ENCODE assay signal across 22 cellular contexts in genomic region chr2:234060236-234060635, GRCh38. TPM values are rescaled to one million over a fixed set of nuclear protein-coding genes. Genes with fewer than 3 reads are reported as not detected.
"Had no signal": no experiment of that assay in that cellular context is flagged by ENCODE, and none has a peak within 500 bp of the region (broad histone marks: within the 10 kb centered on the region; RNA-seq: fewer than 3 reads in every experiment).

No MANE protein-coding gene starts in this region.

- H3K9me3 ChIP-seq: adrenal gland, heart left ventricle, psoas muscle, right lobe of liver had no signal

- H3K27ac Mint-ChIP-seq: activated B cell treated with CpG ODN at 0.5 μM for 24 hours; activated CD8-positive, alpha-beta T cell treated with anti-CD3 and anti-CD28 coated beads, Interleukin-2, amount 10 ng/mL, durations not matched to agents 7 days and 5 days; activated naive CD4-positive, alpha-beta T cell treated with anti-CD3 and anti-CD28 coated beads, Interleukin-2, amount 50 U/mL, for 24 hours; mesothelial cell of epicardium had no signal

- H3K4me3 ChIP-seq: adrenal gland, cardiac muscle cell, heart left ventricle, lung, psoas muscle, right lobe of liver had no signal

- H3K27ac ChIP-seq: adrenal gland, cardiac muscle cell, epithelial cell of prostate, heart left ventricle, psoas muscle, right lobe of liver had no signal

- H3K4me1 ChIP-seq: adrenal gland, heart left ventricle, psoas muscle had no signal

- H3K4me1 Mint-ChIP-seq: activated B cell treated with CpG ODN at 0.5 μM for 24 hours; activated naive CD4-positive, alpha-beta T cell treated with anti-CD3 and anti-CD28 coated beads, Interleukin-2, amount 50 U/mL, for 24 hours had no signal

- H3K36me3 Mint-ChIP-seq: activated naive CD4-positive, alpha-beta T cell treated with anti-CD3 and anti-CD28 coated beads, Interleukin-2, amount 50 U/mL, for 24 hours; mesothelial cell of epicardium had no signal

- DNase-seq: activated B cell treated with CpG ODN at 0.5 μM for 24 hours; activated CD4-positive, alpha-beta T cell treated with anti-CD3 and anti-CD28 coated beads for 48 hours; activated CD8-positive, alpha-beta memory T cell treated with anti-CD3 and anti-CD28 coated beads, Interleukin-2, amount 50 U/mL, for 4 hours; activated CD8-positive, alpha-beta T cell treated with anti-CD3 and anti-CD28 coated beads, Interleukin-2, amount 10 ng/mL, durations not matched to agents 7 days and 5 days; activated effector memory CD4-positive, alpha-beta T cell treated with anti-CD3 and anti-CD28 coated beads, Interleukin-2, amount 50 U/mL, for 16 hours; activated T-cell treated with anti-CD3 and anti-CD28 coated beads, Interleukin-2, amount 50 U/mL, for 48 hours; adrenal gland; foreskin melanocyte; heart left ventricle; psoas muscle; right lobe of liver; stimulated activated naive CD8-positive, alpha-beta T cell treated with anti-CD3 and anti-CD28 coated beads, Interleukin-15, Interleukin-2, amounts not matched to agents 100 U/mL and 50 U/mL, for 24 hours; trophoblast cell had no signal

- H3K27me3 Mint-ChIP-seq: activated naive CD4-positive, alpha-beta T cell treated with anti-CD3 and anti-CD28 coated beads, Interleukin-2, amount 50 U/mL, for 24 hours had no signal

- H3K27me3 ChIP-seq: adrenal gland, cardiac muscle cell, right lobe of liver had no signal

- ATAC-seq: activated CD8-positive, alpha-beta T cell treated with anti-CD3 and anti-CD28 coated beads, Interleukin-2, amount 10 ng/mL, durations not matched to agents 7 days and 5 days; heart left ventricle; psoas muscle; right lobe of liver; stimulated activated naive CD8-positive, alpha-beta T cell treated with anti-CD3 and anti-CD28 coated beads, Interleukin-15, Interleukin-2, amounts not matched to agents 100 U/mL and 50 U/mL, for 24 hours had no signal

- H3K9me3 Mint-ChIP-seq: activated B cell treated with CpG ODN at 0.5 μM for 24 hours; activated naive CD4-positive, alpha-beta T cell treated with anti-CD3 and anti-CD28 coated beads, Interleukin-2, amount 50 U/mL, for 24 hours; mesothelial cell of epicardium had no signal

- H3K4me3 Mint-ChIP-seq: activated B cell treated with CpG ODN at 0.5 μM for 24 hours; activated CD8-positive, alpha-beta T cell treated with anti-CD3 and anti-CD28 coated beads, Interleukin-2, amount 10 ng/mL, durations not matched to agents 7 days and 5 days; activated naive CD4-positive, alpha-beta T cell treated with anti-CD3 and anti-CD28 coated beads, Interleukin-2, amount 50 U/mL, for 24 hours; mesothelial cell of epicardium had no signal

RNA-seq across cellular contexts. Expression of gene SPP2, which starts 9.7 kb away (rescaled TPM):
- total RNA-seq: activated B cell treated with CpG ODN at 0.5 μM for 24 hours; activated CD8-positive, alpha-beta T cell treated with anti-CD3 and anti-CD28 coated beads, Interleukin-2, amount 10 ng/mL, durations not matched to agents 7 days and 5 days; adrenal gland; cardiac muscle cell; dermis microvascular lymphatic vessel endothelial cell; fibroblast of lung; heart left ventricle; lung; mesothelial cell of epicardium; omental fat pad; psoas muscle had no signal
- polyA plus RNA-seq: adrenal gland, cardiac muscle cell, fibroblast of lung, heart left ventricle, lung, neural cell, psoas muscle had no signal
